ENCODE assay signal across 32 cellular contexts in the genomic region with DNA sequence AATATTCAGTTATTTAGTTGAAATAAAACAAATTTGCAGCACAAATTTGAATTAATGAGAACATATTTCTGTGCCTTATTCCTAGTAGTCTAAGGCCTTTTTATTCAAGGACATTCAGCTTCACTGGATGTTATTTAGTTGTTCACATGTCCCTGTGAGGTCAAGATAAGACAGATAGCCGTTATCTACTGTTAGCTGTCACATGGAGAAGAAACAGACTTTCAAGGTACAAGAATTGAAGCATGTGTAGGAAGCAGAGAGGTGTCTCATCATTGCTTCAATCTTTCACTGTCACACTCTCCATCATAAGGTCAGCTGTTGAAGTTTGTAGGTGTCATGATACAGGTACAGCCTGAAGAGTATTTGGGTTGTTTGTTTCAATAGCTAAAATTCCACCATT.
"Had no signal": no experiment of that assay in that cellular context is flagged by ENCODE, and none has a peak within 500 bp of the region (broad histone marks: within the 10 kb centered on the region; RNA-seq: fewer than 3 reads in every experiment).

No MANE protein-coding gene starts in this region.

- H3K4me2 ChIP-seq: PC-9 had no signal

- FAIRE-seq: RCC 7860, TTC549 had no signal

- H3K9me3 Mint-ChIP-seq: activated CD4-positive, alpha-beta T cell treated with anti-CD3 and anti-CD28 coated beads, Interleukin-2, amount 10 ng/mL, durations not matched to agents 24 days and 14 days; activated naive CD8-positive, alpha-beta T cell treated with anti-CD3 and anti-CD28 coated beads, Interleukin-2, amount 10 ng/mL, durations not matched to agents 7 days and 5 days; activated T-cell treated with anti-CD3 and anti-CD28 coated beads, Interleukin-2, amount 50 U/mL, for 24 hours; activated T-helper 2 cell treated with anti-CD3 and anti-CD28 coated beads, Interferon-gamma antibody, Interleukin-2, Interleukin-4, amounts not matched to agents 10 μg/mL and 5 μg/mL and 100 μg/mL, durations not matched to agents 14 hours and 24 hours and 36 hours; T-helper 1 cell treated with Interleukin-12 subunit alpha and Interleukin-12 subunit beta and Interleukin-4 antibody, amounts not matched to agents 30 μg/mL and 1 μg/mL, for 36 hours; T-helper 2 cell treated with Interferon-gamma antibody and Interleukin-4, amounts not matched to agents 5 μg/mL and 100 μg/mL, for 36 hours had no signal

- H3K27me3 Mint-ChIP-seq: activated naive CD4-positive, alpha-beta T cell treated with anti-CD3 and anti-CD28 coated beads, Interleukin-2, amount 50 U/mL, for 24 hours had no signal

- DNase-seq: activated CD4-positive, alpha-beta T cell treated with anti-CD3 and anti-CD28 coated beads, Interleukin-2, amount 10 ng/mL, durations not matched to agents 24 days and 14 days; activated CD4-positive, alpha-beta T cell treated with anti-CD3 and anti-CD28 coated beads, Interleukin-2, amount 50 U/mL, for 4 hours; activated CD8-positive, alpha-beta T cell treated with anti-CD3 and anti-CD28 coated beads, Interleukin-2, amount 10 ng/mL, durations not matched to agents 7 days and 5 days; activated gamma-delta T cell; activated naive CD4-positive, alpha-beta T cell treated with Interleukin-2 at 50 U/mL for 16 hours; activated naive CD8-positive, alpha-beta T cell treated with anti-CD3 and anti-CD28 coated beads, Interleukin-2, amount 10 ng/mL, durations not matched to agents 7 days and 5 days; activated T-cell treated with anti-CD3 and anti-CD28 coated beads, Interleukin-2, amount 50 U/mL, for 24 hours; amygdala; caudate nucleus; NCI-H1092 treated with DMSO at 0.1 percent for 48 hours; NCI-H1417; NCI-H146; NCI-H187; NCI-H2029 treated with DMSO at 0.1 percent for 48 hours; NCI-H2107; NCI-H2171; NCI-H510A; NCI-H526; NCI-H748 treated with DMSO at 0.1 percent for 48 hours; NK-92 treated with Interleukin-12 subunit alpha and Interleukin-12 subunit beta, amount 100 ng/mL, for 24 hours; PC-9; SIG-M5 had no signal

- H3K27me3 ChIP-seq: ascending aorta, breast epithelium had no signal

- H3K4me1 ChIP-seq: ascending aorta, breast epithelium had no signal

- H3K4me1 Mint-ChIP-seq: activated naive CD4-positive, alpha-beta T cell treated with anti-CD3 and anti-CD28 coated beads, Interleukin-2, amount 50 U/mL, for 24 hours had no signal

- H3K36me3 Mint-ChIP-seq: activated naive CD4-positive, alpha-beta T cell treated with anti-CD3 and anti-CD28 coated beads, Interleukin-2, amount 50 U/mL, for 24 hours; activated naive CD8-positive, alpha-beta T cell treated with anti-CD3 and anti-CD28 coated beads, Interleukin-2, amount 10 ng/mL, durations not matched to agents 7 days and 5 days had no signal

- H3K4me3 ChIP-seq: ascending aorta, breast epithelium, PC-9 had no signal

- H3K27ac ChIP-seq: ascending aorta, breast epithelium, PC-9, RWPE1 had no signal

- H3K27ac Mint-ChIP-seq: activated CD4-positive, alpha-beta T cell treated with anti-CD3 and anti-CD28 coated beads, Interleukin-2, amount 10 ng/mL, durations not matched to agents 24 days and 14 days; activated CD8-positive, alpha-beta T cell treated with anti-CD3 and anti-CD28 coated beads, Interleukin-2, amount 10 ng/mL, durations not matched to agents 7 days and 5 days; activated naive CD4-positive, alpha-beta T cell treated with anti-CD3 and anti-CD28 coated beads, Interleukin-2, amount 50 U/mL, for 24 hours; activated naive CD8-positive, alpha-beta T cell treated with anti-CD3 and anti-CD28 coated beads, Interleukin-2, amount 10 ng/mL, durations not matched to agents 7 days and 5 days; activated T-cell treated with anti-CD3 and anti-CD28 coated beads, Interleukin-2, amount 50 U/mL, for 24 hours; activated T-helper 2 cell treated with anti-CD3 and anti-CD28 coated beads, Interferon-gamma antibody, Interleukin-2, Interleukin-4, amounts not matched to agents 10 μg/mL and 5 μg/mL and 100 μg/mL, durations not matched to agents 14 hours and 24 hours and 36 hours; T-helper 1 cell treated with Interleukin-12 subunit alpha and Interleukin-12 subunit beta and Interleukin-4 antibody, amounts not matched to agents 30 μg/mL and 1 μg/mL, for 36 hours; T-helper 2 cell treated with Interferon-gamma antibody and Interleukin-4, amounts not matched to agents 5 μg/mL and 100 μg/mL, for 36 hours had no signal

- H3K36me3 ChIP-seq: ascending aorta, breast epithelium had no signal

- H3K9me3 ChIP-seq: ascending aorta, breast epithelium had no signal

- H3K4me3 Mint-ChIP-seq: activated CD4-positive, alpha-beta T cell treated with anti-CD3 and anti-CD28 coated beads, Interleukin-2, amount 10 ng/mL, durations not matched to agents 24 days and 14 days; activated CD8-positive, alpha-beta T cell treated with anti-CD3 and anti-CD28 coated beads, Interleukin-2, amount 10 ng/mL, durations not matched to agents 7 days and 5 days; activated naive CD4-positive, alpha-beta T cell treated with anti-CD3 and anti-CD28 coated beads, Interleukin-2, amount 50 U/mL, for 24 hours; activated naive CD8-positive, alpha-beta T cell treated with anti-CD3 and anti-CD28 coated beads, Interleukin-2, amount 10 ng/mL, durations not matched to agents 7 days and 5 days; activated T-cell treated with anti-CD3 and anti-CD28 coated beads, Interleukin-2, amount 50 U/mL, for 24 hours; T-helper 1 cell treated with Interleukin-12 subunit alpha and Interleukin-12 subunit beta and Interleukin-4 antibody, amounts not matched to agents 30 μg/mL and 1 μg/mL, for 36 hours; T-helper 2 cell treated with Interferon-gamma antibody and Interleukin-4, amounts not matched to agents 5 μg/mL and 100 μg/mL, for 36 hours had no signal

- ATAC-seq: activated CD8-positive, alpha-beta T cell treated with anti-CD3 and anti-CD28 coated beads, Interleukin-2, amount 10 ng/mL, durations not matched to agents 7 days and 5 days; Right ventricle myocardium inferior had no signal
